Comparison of ENCODE assay signal across 19 cellular contexts in genomic region chr2:134408791-134409190, GRCh38.
A peak's percentile ranks its signal among the peaks of the same experiment; 100 is the strongest.
DNase-seq lines count a peak whose midpoint lies in the region; TF ChIP-seq lines count a peak whose summit lies in the region.
"Had no signal": no experiment of that assay in that cellular context is flagged by ENCODE, and none has a peak within 500 bp of the region (broad histone marks: within the 10 kb centered on the region; RNA-seq: fewer than 3 reads in every experiment).

No MANE protein-coding gene starts in this region.

- H4K20me1 ChIP-seq in OCI-LY7 (ENCODE audit: insufficient read depth, low read length) = no peaks in the 10 kb centered on the region
- H4K20me1 ChIP-seq in smooth muscle cell (ENCODE audit: low read depth) = no peaks in the 10 kb centered on the region
- no peaks in the 10 kb centered on the region for H4K20me1 ChIP-seq in mammary epithelial cell (ENCODE audit: insufficient read depth, low read length)

- peaks cover 24% of the 10 kb centered on the region for H3K4me1 Mint-ChIP-seq in chondrocyte (ENCODE audit: low read depth)

- BruUV-seq in OCI-LY7 (replicated peaks; lab: Mats Ljungman, UMichigan) (no TSS peak), mammary epithelial cell (replicated peaks; lab: Mats Ljungman, UMichigan) (no TSS peak)

- TF ChIP-seq CTCF in OCI-LY7 (conservative IDR thresholded peaks at IDR 0.05; ENCODE audit: low read length) = no peak
- TF ChIP-seq CTCF in smooth muscle cell (IDR thresholded peaks at IDR 0.05; ENCODE audit: borderline replicate concordance, insufficient read depth, poor library complexity, severe bottlenecking) = no peak
- no peak for TF ChIP-seq CTCF in mammary epithelial cell (conservative IDR thresholded peaks at IDR 0.05 in 1 of 2, IDR thresholded peaks at IDR 0.05 in 1 of 2; ENCODE audit: extremely low read depth in 1 of 2, insufficient read depth in 1 of 2, low read depth in 1 of 2, low read length in 2 of 2)
- TF ChIP-seq CTCF in chondrocyte (IDR thresholded peaks at IDR 0.05) = no peak

- no peak overlapping the region for H3K27ac Mint-ChIP-seq in chondrocyte (ENCODE audit: unreplicated experiment)
- H3K27ac Mint-ChIP-seq: activated T-helper 2 cell treated with anti-CD3 and anti-CD28 coated beads, Interferon-gamma antibody, Interleukin-2, Interleukin-4, amounts not matched to agents 10 μg/mL and 5 μg/mL and 100 μg/mL, durations not matched to agents 14 hours and 24 hours and 36 hours; GM23338; progenitor cell of endocrine pancreas had no signal

- H3K27me3 ChIP-seq in smooth muscle cell (ENCODE audit: low read depth) (no peaks in the 10 kb centered on the region), mammary epithelial cell (ENCODE audit: insufficient read depth, low read length) (no peaks in the 10 kb centered on the region)
- H3K27me3 ChIP-seq: heart right ventricle, MG63 had no signal

- 23% methylated on average over 3 of the region's 3 CpGs for WGBS in smooth muscle cell (ENCODE audit: low lambda C conversion rate)
- WGBS in mammary epithelial cell (ENCODE audit: low coverage, missing lambda C conversion rate) = 90% methylated on average over 3 of the region's 3 CpGs

- dilution Hi-C loops in mammary epithelial cell (cut with HindIII; ENCODE audit: low sequenced_read_pairs) = no loop called here

- H3F3A ChIP-seq in smooth muscle cell (ENCODE audit: low read depth) = peaks cover 7% of the 10 kb centered on the region

- H3K9me3 ChIP-seq in OCI-LY7 (ENCODE audit: low read length) = no peaks in the 10 kb centered on the region
- H3K9me3 ChIP-seq in smooth muscle cell (replicated peaks; ENCODE audit: low read depth) = no peaks in the 10 kb centered on the region
- H3K9me3 ChIP-seq in mammary epithelial cell (replicated peaks; ENCODE audit: insufficient read depth, low read length) = no peaks in the 10 kb centered on the region
- H3K9me3 ChIP-seq: heart right ventricle, MG63 had no signal

- POLR2A ChIA-PET in OCI-LY7 (lab: Charles Lee) = interaction anchor here (0.7 to 3.9 kb wide), 7 partner anchors 10 to 290 kb away, joined by 3 to 20 read pairs (median 4); no protein-coding TSS in a partner anchor

- in situ Hi-C loops in mammary epithelial cell (cut with MboI; ENCODE audit: low sequenced_read_pairs in 2 of 2) = loop anchor here in 1 of 2 donors (25.0 kb wide), 3 partner anchors 171 to 521 kb away; no protein-coding TSS in a partner anchor

- no peaks in the 10 kb centered on the region for H3K36me3 Mint-ChIP-seq in chondrocyte (ENCODE audit: low read depth)

- no peak overlapping the region for H2AFZ ChIP-seq in OCI-LY7 (ENCODE audit: low read length)
- H2AFZ ChIP-seq in smooth muscle cell (ENCODE audit: low read depth) = no peak overlapping the region
- H2AFZ ChIP-seq in mammary epithelial cell (ENCODE audit: low read depth, low read length) = no peak overlapping the region
- H2AFZ ChIP-seq: GM23338 had no signal

- no peaks in the 10 kb centered on the region for H3K9me2 ChIP-seq in OCI-LY7 (ENCODE audit: insufficient read depth, low read length)

- peak overlapping the region; percentile 99 for H3K27ac ChIP-seq in OCI-LY7 (ENCODE audit: low read depth, low read length, poor library complexity, severe bottlenecking)
- H3K27ac ChIP-seq in epithelial cell of prostate = peak overlapping the region; percentile 94
- H3K27ac ChIP-seq in smooth muscle cell (ENCODE audit: low read depth) = peak overlapping the region; percentile 61
- no peak overlapping the region for H3K27ac ChIP-seq in mammary epithelial cell (ENCODE audit: insufficient read depth, low read depth, low read length)

- no peak overlapping the region for H3K4me3 ChIP-seq in OCI-LY7 (ENCODE audit: low read depth, low read length, poor library complexity, severe bottlenecking)
- no peak overlapping the region for H3K4me3 ChIP-seq in smooth muscle cell
- no peak overlapping the region for H3K4me3 ChIP-seq in mammary epithelial cell (replicated peaks in 1 of 3; ENCODE audit: insufficient read depth in 1 of 3, low read depth in 2 of 3, low read length in 3 of 3)
- H3K4me3 ChIP-seq: GM23338, heart right ventricle, MG63 had no signal

- H3K36me3 ChIP-seq in OCI-LY7 (ENCODE audit: insufficient read depth, low read length) (peaks cover 56% of the 10 kb centered on the region), smooth muscle cell (ENCODE audit: low read depth) (no peaks in the 10 kb centered on the region), mammary epithelial cell (ENCODE audit: insufficient read depth, low read length) (no peaks in the 10 kb centered on the region)
- H3K36me3 ChIP-seq: MG63 had no signal

- H3K27me3 Mint-ChIP-seq in chondrocyte (ENCODE audit: low read depth) = no peaks in the 10 kb centered on the region
- H3K27me3 Mint-ChIP-seq: progenitor cell of endocrine pancreas had no signal

- H3K79me2 ChIP-seq in OCI-LY7 (ENCODE audit: insufficient read depth, low read depth, low read length) = peaks cover 16% of the 10 kb centered on the region; the same call in 1 of the 2 replicates
- no peaks in the 10 kb centered on the region for H3K79me2 ChIP-seq in smooth muscle cell (ENCODE audit: low read depth)
- H3K79me2 ChIP-seq in mammary epithelial cell (ENCODE audit: insufficient read depth, low read length) = no peaks in the 10 kb centered on the region

- CTCF ChIA-PET in OCI-LY7 (lab: Charles Lee; ENCODE audit: unreplicated experiment) = no interaction called here
- CTCF ChIA-PET in mammary epithelial cell (lab: Charles Lee; ENCODE audit: low non-redundant PET) = no interaction called here

- no peak overlapping the region for H3K4me3 Mint-ChIP-seq in chondrocyte (ENCODE audit: unreplicated experiment)
- H3K4me3 Mint-ChIP-seq: GM23338 had no signal

- H3K9ac ChIP-seq in smooth muscle cell (ENCODE audit: low read depth) (no peak overlapping the region), mammary epithelial cell (ENCODE audit: insufficient read depth, low read length) (no peak overlapping the region)

- intact Hi-C loops in OCI-LY7 (cut with micrococcal nuclease; ENCODE audit: unreplicated experiment) = no loop called here
- intact Hi-C loops in mammary epithelial cell (cut with micrococcal nuclease) = no loop called here

- DNase-seq in ELR (ENCODE audit: low read depth) = peak; percentile 83
- no peak for DNase-seq in OCI-LY7 (ENCODE audit: low spot score)
- DNase-seq in epithelial cell of prostate (ENCODE audit: low read depth, low spot score) = no peak
- DNase-seq in smooth muscle cell (lab: John Stamatoyannopoulos, UW; ENCODE audit: unreplicated experiment) = no peak
- DNase-seq in mammary epithelial cell = no peak
- DNase-seq in chondrocyte (ENCODE audit: low spot score) = no peak
- DNase-seq in NCI-H2081 treated with DMSO at 0.1 percent for 48 hours (lab: John Stamatoyannopoulos, UW) = no peak
- DNase-seq: amniotic stem cell, DMS79 treated with DMSO at 0.1 percent for 48 hours, heart right ventricle, kidney glomerular epithelial cell, NCI-H1930, NCI-H526, RPMI8226, T-helper 1 cell had no signal

- H3K4me2 ChIP-seq in OCI-LY7 (ENCODE audit: low read length) (peak overlapping the region; percentile 81), smooth muscle cell (peak overlapping the region; percentile 41), mammary epithelial cell (ENCODE audit: insufficient read depth, low read depth, low read length) (no peak overlapping the region)
- H3K4me2 ChIP-seq: GM23338 had no signal

- H3K9me3 Mint-ChIP-seq in chondrocyte (ENCODE audit: low read depth) = no peaks in the 10 kb centered on the region
- H3K9me3 Mint-ChIP-seq: activated T-helper 2 cell treated with anti-CD3 and anti-CD28 coated beads, Interferon-gamma antibody, Interleukin-2, Interleukin-4, amounts not matched to agents 10 μg/mL and 5 μg/mL and 100 μg/mL, durations not matched to agents 14 hours and 24 hours and 36 hours; GM23338 had no signal

- peaks cover 77% of the 10 kb centered on the region for H3K4me1 ChIP-seq in OCI-LY7 (ENCODE audit: insufficient read depth, low read length, poor library complexity, severe bottlenecking)
- H3K4me1 ChIP-seq in smooth muscle cell (ENCODE audit: low read depth) = peaks cover 14% of the 10 kb centered on the region
- peaks cover 60% of the 10 kb centered on the region for H3K4me1 ChIP-seq in mammary epithelial cell (ENCODE audit: insufficient read depth, low read length)
